In genomic region chr1:26283871-26284596, GRCh38 we compare ENCODE assay signal across 9 cellular contexts. TPM values are rescaled to one million over a fixed set of nuclear protein-coding genes. Genes with fewer than 3 reads are reported as not detected.
A peak's percentile ranks its signal among the peaks of the same experiment; 100 is the strongest.
DNase-seq lines count a peak whose midpoint lies in the region; FAIRE-seq and TF ChIP-seq lines count a peak whose summit lies in the region.
"Had no signal": no experiment of that assay in that cellular context is flagged by ENCODE, and none has a peak within 500 bp of the region (broad histone marks: within the 10 kb centered on the region; RNA-seq: fewer than 3 reads in every experiment).

No MANE protein-coding gene starts in this region.

- no peak for FAIRE-seq in kidney (lab: Jason Lieb, UNC)

- H3K9ac ChIP-seq in kidney (ENCODE audit: low read length in 2 of 2), result no peak overlapping the region

- H3K27me3 Mint-ChIP-seq in activated T-helper 1 cell treated with anti-CD3 and anti-CD28 coated beads, Interleukin-12 subunit alpha, Interleukin-12 subunit beta, Interleukin-2, Interleukin-4 antibody, amounts not matched to agents 30 ng/mL and 10 ng/mL and 1 ng/mL, durations not matched to agents 14 hours and 24 hours and 36 hours (ENCODE audit: insufficient read depth), result no peaks in the 10 kb centered on the region

- H3K9me3 ChIP-seq in kidney (ENCODE audit: control insufficient read depth in 1 of 2, low read length in 2 of 2) (no peaks in the 10 kb centered on the region), thymus (ENCODE audit: control insufficient read depth) (no peaks in the 10 kb centered on the region)

- intact Hi-C loops in activated T-helper 1 cell treated with anti-CD3 and anti-CD28 coated beads, Interleukin-12 subunit alpha, Interleukin-12 subunit beta, Interleukin-2, Interleukin-4 antibody, amounts not matched to agents 30 ng/mL and 10 ng/mL and 1 ng/mL, durations not matched to agents 14 hours and 24 hours and 36 hours (cut with micrococcal nuclease), result loop anchor here (1.0 to 2.0 kb wide), 6 partner anchors 8 to 188 kb away; partner anchors contain the start of genes CEP85, HMGN2 and UBXN11
- intact Hi-C loops in kidney (cut with DNase I), result no loop called here

- H3K4me1 Mint-ChIP-seq in activated T-helper 1 cell treated with anti-CD3 and anti-CD28 coated beads, Interleukin-12 subunit alpha, Interleukin-12 subunit beta, Interleukin-2, Interleukin-4 antibody, amounts not matched to agents 30 ng/mL and 10 ng/mL and 1 ng/mL, durations not matched to agents 14 hours and 24 hours and 36 hours (ENCODE audit: low read depth), result peaks cover 68% of the 10 kb centered on the region

- no peak overlapping the region for H3K4me3 ChIP-seq in kidney (ENCODE audit: low read length in 2 of 2)
- no peak overlapping the region for H3K4me3 ChIP-seq in thymus (ENCODE audit: low read length)

- no peak overlapping the region for H3K27ac ChIP-seq in kidney (ENCODE audit: low read depth in 2 of 2, low read length in 2 of 2)
- peak overlapping the region; percentile 94 for H3K27ac ChIP-seq in thymus (ENCODE audit: low read depth)
- H3K27ac ChIP-seq: C4-2B had no signal

- H3K36me3 Mint-ChIP-seq in activated T-helper 1 cell treated with anti-CD3 and anti-CD28 coated beads, Interleukin-12 subunit alpha, Interleukin-12 subunit beta, Interleukin-2, Interleukin-4 antibody, amounts not matched to agents 30 ng/mL and 10 ng/mL and 1 ng/mL, durations not matched to agents 14 hours and 24 hours and 36 hours (ENCODE audit: low read depth), result peaks cover 35% of the 10 kb centered on the region

- TF ChIP-seq CTCF in kidney (IDR thresholded peaks at IDR 0.05; ENCODE audit: borderline replicate concordance, extremely low read depth, insufficient read depth), result no peak

- peak; percentile 71 for DNase-seq in activated effector memory CD4-positive, alpha-beta T cell treated with anti-CD3 and anti-CD28 coated beads, Interleukin-2, amount 50 U/mL, for 16 hours
- DNase-seq in activated effector memory CD4-positive, alpha-beta T cell treated with Interleukin-2 at 50 U/mL for 16 hours, result no peak
- no peak for DNase-seq in activated T-helper 1 cell treated with anti-CD3 and anti-CD28 coated beads, Interleukin-12 subunit alpha, Interleukin-12 subunit beta, Interleukin-2, Interleukin-4 antibody, amounts not matched to agents 30 ng/mL and 10 ng/mL and 1 ng/mL, durations not matched to agents 14 hours and 24 hours and 36 hours (ENCODE audit: low spot score)
- DNase-seq in kidney, result peak; percentile 72
- DNase-seq in anterior cingulate cortex (lab: John Stamatoyannopoulos, UW), result no peak
- no peak for DNase-seq in medulla oblongata (ENCODE audit: extremely low spot score)
- DNase-seq in superior temporal gyrus (ENCODE audit: extremely low spot score), result no peak

- peak overlapping the region; percentile 97 for H3K27ac Mint-ChIP-seq in activated T-helper 1 cell treated with anti-CD3 and anti-CD28 coated beads, Interleukin-12 subunit alpha, Interleukin-12 subunit beta, Interleukin-2, Interleukin-4 antibody, amounts not matched to agents 30 ng/mL and 10 ng/mL and 1 ng/mL, durations not matched to agents 14 hours and 24 hours and 36 hours

- H3K4me3 Mint-ChIP-seq in activated T-helper 1 cell treated with anti-CD3 and anti-CD28 coated beads, Interleukin-12 subunit alpha, Interleukin-12 subunit beta, Interleukin-2, Interleukin-4 antibody, amounts not matched to agents 30 ng/mL and 10 ng/mL and 1 ng/mL, durations not matched to agents 14 hours and 24 hours and 36 hours, result peak overlapping the region; percentile 81

- no peaks in the 10 kb centered on the region for H3K27me3 ChIP-seq in thymus (ENCODE audit: control insufficient read depth, insufficient read depth)

- 95% methylated on average over 12 of the region's 12 CpGs for WGBS in thymus

- H3K9me3 Mint-ChIP-seq in activated T-helper 1 cell treated with anti-CD3 and anti-CD28 coated beads, Interleukin-12 subunit alpha, Interleukin-12 subunit beta, Interleukin-2, Interleukin-4 antibody, amounts not matched to agents 30 ng/mL and 10 ng/mL and 1 ng/mL, durations not matched to agents 14 hours and 24 hours and 36 hours, result no peaks in the 10 kb centered on the region

- no peaks in the 10 kb centered on the region for H3K36me3 ChIP-seq in kidney (ENCODE audit: control insufficient read depth in 1 of 2, insufficient read depth in 2 of 2, low read length in 2 of 2)
- peaks cover 20% of the 10 kb centered on the region for H3K36me3 ChIP-seq in thymus (ENCODE audit: control insufficient read depth, insufficient read depth)

- peaks cover 4 to 13% of the 10 kb centered on the region in 2 donors for H3K4me1 ChIP-seq in kidney (ENCODE audit: control insufficient read depth in 1 of 2, insufficient read depth in 1 of 2, low read depth in 1 of 2, low read length in 2 of 2)
- H3K4me1 ChIP-seq in thymus (ENCODE audit: control insufficient read depth, insufficient read depth, low read length), result peaks cover 70% of the 10 kb centered on the region

RNA-seq across cellular contexts. Expression of gene SH3BGRL3, which starts 4.1 kb away (rescaled TPM):
- 551 and 575 TPM in 2 replicates for total RNA-seq in activated T-helper 1 cell treated with anti-CD3 and anti-CD28 coated beads, Interleukin-12 subunit alpha, Interleukin-12 subunit beta, Interleukin-2, Interleukin-4 antibody, amounts not matched to agents 30 ng/mL and 10 ng/mL and 1 ng/mL, durations not matched to agents 14 hours and 24 hours and 36 hours
- total RNA-seq in kidney, result 140 TPM
- polyA plus RNA-seq in kidney (ENCODE audit: insufficient read depth, low read depth, low replicate concordance) (180 TPM), thymus (261 TPM)

RNA-seq across cellular contexts. Expression of gene UBXN11, which starts 22.4 kb away (rescaled TPM):
- total RNA-seq in activated T-helper 1 cell treated with anti-CD3 and anti-CD28 coated beads, Interleukin-12 subunit alpha, Interleukin-12 subunit beta, Interleukin-2, Interleukin-4 antibody, amounts not matched to agents 30 ng/mL and 10 ng/mL and 1 ng/mL, durations not matched to agents 14 hours and 24 hours and 36 hours, result 14.8 and 22.1 TPM in 2 replicates
- 55.0 TPM for total RNA-seq in kidney
- polyA plus RNA-seq in kidney (ENCODE audit: insufficient read depth, low read depth, low replicate concordance), result 30.2 TPM
- polyA plus RNA-seq in thymus, result 42.7 TPM

RNA-seq across cellular contexts. Expression of gene CD52, which starts 33.7 kb away (rescaled TPM):
- total RNA-seq in activated T-helper 1 cell treated with anti-CD3 and anti-CD28 coated beads, Interleukin-12 subunit alpha, Interleukin-12 subunit beta, Interleukin-2, Interleukin-4 antibody, amounts not matched to agents 30 ng/mL and 10 ng/mL and 1 ng/mL, durations not matched to agents 14 hours and 24 hours and 36 hours, result 394 and 411 TPM in 2 replicates
- 30.8 TPM for total RNA-seq in kidney
- polyA plus RNA-seq in kidney (ENCODE audit: insufficient read depth, low read depth, low replicate concordance), result 13.2 TPM
- 1,113 TPM for polyA plus RNA-seq in thymus

RNA-seq across cellular contexts. Expression of gene CEP85, which starts 50.0 kb away (rescaled TPM):
- 37.0 and 37.1 TPM in 2 replicates for total RNA-seq in activated T-helper 1 cell treated with anti-CD3 and anti-CD28 coated beads, Interleukin-12 subunit alpha, Interleukin-12 subunit beta, Interleukin-2, Interleukin-4 antibody, amounts not matched to agents 30 ng/mL and 10 ng/mL and 1 ng/mL, durations not matched to agents 14 hours and 24 hours and 36 hours
- 8.5 TPM for total RNA-seq in kidney
- polyA plus RNA-seq in kidney (ENCODE audit: insufficient read depth, low read depth, low replicate concordance) (8.4 TPM), thymus (9.7 TPM)

Comparison
In these comparisons a context has a peak if more than half of its experiments do, and no peak if none do; other contexts are left out.
1. DNase-seq: peak in activated effector memory CD4-positive, alpha-beta T cell treated with anti-CD3 and anti-CD28 coated beads, Interleukin-2, amount 50 U/mL, for 16 hours (single experiment) and kidney (single experiment); none in activated effector memory CD4-positive, alpha-beta T cell treated with Interleukin-2 at 50 U/mL for 16 hours (single experiment), activated T-helper 1 cell treated with anti-CD3 and anti-CD28 coated beads, Interleukin-12 subunit alpha, Interleukin-12 subunit beta, Interleukin-2, Interleukin-4 antibody, amounts not matched to agents 30 ng/mL and 10 ng/mL and 1 ng/mL, durations not matched to agents 14 hours and 24 hours and 36 hours (single experiment), anterior cingulate cortex (0 of 58), medulla oblongata (single experiment) and superior temporal gyrus (single experiment).
2. RNA of gene CD52, which starts 33.7 kb away (total RNA-seq): 394 to 411 TPM in activated T-helper 1 cell treated with anti-CD3 and anti-CD28 coated beads, Interleukin-12 subunit alpha, Interleukin-12 subunit beta, Interleukin-2, Interleukin-4 antibody, amounts not matched to agents 30 ng/mL and 10 ng/mL and 1 ng/mL, durations not matched to agents 14 hours and 24 hours and 36 hours; 30.8 TPM in kidney (single experiment); every median in the first group is over 10 times any median in the second.